Comparison of ENCODE assay signal across 25 cellular contexts in genomic region chr19:54620464-54620863, GRCh38. TPM values are rescaled to one million over a fixed set of nuclear protein-coding genes. Genes with fewer than 3 reads are reported as not detected.
"Had no signal": no experiment of that assay in that cellular context is flagged by ENCODE, and none has a peak within 500 bp of the region (broad histone marks: within the 10 kb centered on the region; RNA-seq: fewer than 3 reads in every experiment).

No MANE protein-coding gene starts in this region.

- ATAC-seq: activated T-cell treated with anti-CD3 and anti-CD28 coated beads, Interleukin-2, amount 50 U/mL, for 4 hours; heart right ventricle; lower lobe of right lung; natural killer cell; stimulated activated naive CD8-positive, alpha-beta T cell treated with anti-CD3 and anti-CD28 coated beads, Interleukin-15, amount 100 ng/mL, for 72 hours had no signal

- H3K4me3 ChIP-seq: heart right ventricle, lower lobe of right lung, prostate gland, tibial nerve had no signal

- H3K4me3 Mint-ChIP-seq: activated naive CD4-positive, alpha-beta T cell treated with anti-CD3 and anti-CD28 coated beads for 36 hours; activated T-cell treated with anti-CD3 and anti-CD28 coated beads, Interleukin-2, amount 50 U/mL, for 4 hours; stimulated activated naive CD8-positive, alpha-beta T cell treated with anti-CD3 and anti-CD28 coated beads, Interleukin-15, amount 100 ng/mL, for 72 hours had no signal

- H3K36me3 Mint-ChIP-seq: natural killer cell had no signal

- FAIRE-seq: bronchial epithelial cell, kidney had no signal

- H3K27ac Mint-ChIP-seq: activated naive CD4-positive, alpha-beta T cell treated with anti-CD3 and anti-CD28 coated beads for 36 hours; natural killer cell; stimulated activated naive CD8-positive, alpha-beta T cell treated with anti-CD3 and anti-CD28 coated beads, Interleukin-15, amount 100 ng/mL, for 72 hours had no signal

- DNase-seq: activated CD4-positive, alpha-beta T cell treated with anti-CD3 and anti-CD28 coated beads for 4 hours; activated CD4-positive, alpha-beta T cell treated with anti-CD3 and anti-CD28 coated beads, Interleukin-2, amount 50 U/mL, for 48 hours; activated CD4-positive, CD25-positive, alpha-beta regulatory T cell; activated CD8-positive, alpha-beta memory T cell treated with anti-CD3 and anti-CD28 coated beads, Interleukin-2, amount 50 U/mL, for 48 hours; activated effector memory CD4-positive, alpha-beta T cell treated with Interleukin-2 at 50 U/mL for 16 hours; activated naive CD4-positive, alpha-beta T cell treated with anti-CD3 and anti-CD28 coated beads for 36 hours; activated T-cell treated with anti-CD3 and anti-CD28 coated beads, Interleukin-2, amount 50 U/mL, for 4 hours; amygdala; cerebellar nuclear complex; cortex of kidney; foreskin fibroblast; heart right ventricle; lower lobe of right lung; natural killer cell; stimulated activated CD4-positive, alpha-beta T cell treated with anti-CD3 and anti-CD28 coated beads, Interleukin-4, amount 100 ng/mL, for 1 hour; stimulated activated naive CD8-positive, alpha-beta T cell treated with anti-CD3 and anti-CD28 coated beads, Interleukin-15, amount 100 ng/mL, for 72 hours; T1000 had no signal

- H3K9me3 ChIP-seq: lower lobe of right lung, prostate gland had no signal

- H3K9me3 Mint-ChIP-seq: activated naive CD4-positive, alpha-beta T cell treated with anti-CD3 and anti-CD28 coated beads for 36 hours; activated T-cell treated with anti-CD3 and anti-CD28 coated beads, Interleukin-2, amount 50 U/mL, for 4 hours; natural killer cell had no signal

RNA-seq across cellular contexts. Expression of gene LILRB1, which starts 9.8 kb away (rescaled TPM):
- total RNA-seq: bronchial epithelial cell; fibroblast of lung; osteocyte; T-helper 1 cell treated with Interleukin-12 subunit alpha and Interleukin-12 subunit beta and Interleukin-4 antibody, amounts not matched to agents 30 ng/mL and 1 ng/mL, for 36 hours had no signal

RNA-seq across cellular contexts. Expression of gene LILRA1, which starts 27.0 kb away (rescaled TPM):
- total RNA-seq: activated CD8-positive, alpha-beta memory T cell treated with anti-CD3 and anti-CD28 coated beads for 36 hours; activated naive CD4-positive, alpha-beta T cell treated with anti-CD3 and anti-CD28 coated beads for 36 hours; activated T-cell treated with anti-CD3 and anti-CD28 coated beads, Interleukin-2, amount 50 U/mL, for 4 hours; bronchial epithelial cell; fibroblast of lung; osteocyte; T-helper 1 cell treated with Interleukin-12 subunit alpha and Interleukin-12 subunit beta and Interleukin-4 antibody, amounts not matched to agents 30 ng/mL and 1 ng/mL, for 36 hours had no signal

RNA-seq across cellular contexts. Expression of gene LILRB4, which starts 42.3 kb away (rescaled TPM):
- total RNA-seq: activated CD8-positive, alpha-beta memory T cell treated with anti-CD3 and anti-CD28 coated beads for 36 hours; activated naive CD4-positive, alpha-beta T cell treated with anti-CD3 and anti-CD28 coated beads for 36 hours; bronchial epithelial cell; fibroblast of lung; osteocyte; T-helper 1 cell treated with Interleukin-12 subunit alpha and Interleukin-12 subunit beta and Interleukin-4 antibody, amounts not matched to agents 30 ng/mL and 1 ng/mL, for 36 hours had no signal

RNA-seq across cellular contexts. Expression of gene LILRA2, which starts 46.9 kb away (rescaled TPM):
- total RNA-seq: activated CD8-positive, alpha-beta memory T cell treated with anti-CD3 and anti-CD28 coated beads for 36 hours; activated naive CD4-positive, alpha-beta T cell treated with anti-CD3 and anti-CD28 coated beads for 36 hours; activated T-cell treated with anti-CD3 and anti-CD28 coated beads, Interleukin-2, amount 50 U/mL, for 4 hours; bronchial epithelial cell; fibroblast of lung; osteocyte had no signal
